ENCODE assay signal across 11 cellular contexts in genomic region chr4:113524505-113525186, GRCh38.
DNase-seq lines count a peak whose midpoint lies in the region; ATAC-seq and TF ChIP-seq lines count a peak whose summit lies in the region.
"Had no signal": no experiment of that assay in that cellular context is flagged by ENCODE, and none has a peak within 500 bp of the region (broad histone marks: within the 10 kb centered on the region; RNA-seq: fewer than 3 reads in every experiment).

No MANE protein-coding gene starts in this region.

- DNase-seq in NCI-H1105 treated with DMSO at 0.1 percent for 48 hours (lab: John Stamatoyannopoulos, UW) = no peak
- no peak for DNase-seq in AG08395 (ENCODE audit: low spot score)
- DNase-seq in ascending aorta (ENCODE audit: low spot score in 2 of 2) = no peak
- no peak for DNase-seq in foreskin melanocyte
- DNase-seq: NCI-H187 treated with DMSO at 0.1 percent for 48 hours; ovary; stimulated activated CD4-positive, alpha-beta T cell treated with anti-CD3 and anti-CD28 coated beads, Interleukin-4, amount 100 ng/mL, for 1 hour had no signal

- no peaks in the 10 kb centered on the region for H3K27me3 ChIP-seq in ascending aorta
- H3K27me3 ChIP-seq: ovary had no signal

- no peak overlapping the region for H3K4me3 ChIP-seq in ascending aorta
- H3K4me3 ChIP-seq: ovary had no signal

- no peak for TF ChIP-seq CTCF in ascending aorta (IDR thresholded peaks at IDR 0.05)

- no peaks in the 10 kb centered on the region for H3K9me3 ChIP-seq in ascending aorta
- H3K9me3 ChIP-seq: ovary had no signal

- no peaks in the 10 kb centered on the region for H3K4me1 ChIP-seq in ascending aorta

- ATAC-seq in GM18499 (IDR thresholded peaks at IDR 0.05; ENCODE audit: insufficient read depth, unreplicated experiment) (peak; percentile 12), GM19324 (IDR thresholded peaks at IDR 0.05; ENCODE audit: low FRiP score, unreplicated experiment) (peak; percentile 31), HG02623 (IDR thresholded peaks at IDR 0.05; ENCODE audit: unreplicated experiment) (peak; percentile 34), HG03378 (IDR thresholded peaks at IDR 0.05; ENCODE audit: unreplicated experiment) (peak; percentile 27)

- intact Hi-C loops in ascending aorta (cut with DNase I) = no loop called here

- H3K36me3 ChIP-seq in ascending aorta = peaks cover under 1 to 3% of the 10 kb centered on the region in 2 donors
- H3K36me3 ChIP-seq: ovary had no signal

- no peak overlapping the region for H3K27ac ChIP-seq in ascending aorta
- H3K27ac ChIP-seq: ovary had no signal
